In genomic region chr14:103537175-103537990, GRCh38 we compare ENCODE assay signal across 13 cellular contexts. TPM values are rescaled to one million over a fixed set of nuclear protein-coding genes. Genes with fewer than 3 reads are reported as not detected.
DNase-seq lines count a peak whose midpoint lies in the region; ATAC-seq, FAIRE-seq and TF ChIP-seq lines count a peak whose summit lies in the region.
"Had no signal": no experiment of that assay in that cellular context is flagged by ENCODE, and none has a peak within 500 bp of the region (broad histone marks: within the 10 kb centered on the region; RNA-seq: fewer than 3 reads in every experiment).

No MANE protein-coding gene starts in this region.

- no peaks in the 10 kb centered on the region for H3K79me2 ChIP-seq in Karpas-422 (ENCODE audit: low read length)

- H4K20me1 ChIP-seq in Karpas-422 (ENCODE audit: insufficient read depth, low read depth, low read length), result peaks cover 23% of the 10 kb centered on the region; the same call in 1 of the 2 replicates

- DNase-seq in Karpas-422 (peak; percentile 52), kidney (peak; percentile 63), substantia nigra (lab: John Stamatoyannopoulos, UW) (no peak), left lobe of liver (ENCODE audit: low spot score) (no peak), NCI-H146 treated with DMSO at 0.1 percent for 48 hours (lab: John Stamatoyannopoulos, UW; ENCODE audit: unreplicated experiment) (no peak), DMS114 treated with DMSO at 0.1 percent for 48 hours (lab: John Stamatoyannopoulos, UW; ENCODE audit: unreplicated experiment) (no peak)
- DNase-seq: activated naive CD4-positive, alpha-beta T cell treated with anti-CD3 and anti-CD28 coated beads, Interleukin-2, amount 50 U/mL, for 16 hours; CD4-positive, CD25-positive, alpha-beta regulatory T cell; SJCRH30 had no signal

- no peak overlapping the region for H3K4me3 ChIP-seq in Karpas-422 (ENCODE audit: low read length)
- no peak overlapping the region for H3K4me3 ChIP-seq in kidney (ENCODE audit: low read length in 2 of 2)
- H3K4me3 ChIP-seq: SJCRH30 had no signal

- TF ChIP-seq CTCF in brain (conservative IDR thresholded peaks at IDR 0.05), result no peak
- no peak for TF ChIP-seq CTCF in kidney (IDR thresholded peaks at IDR 0.05; ENCODE audit: borderline replicate concordance, extremely low read depth, insufficient read depth)

- no peak overlapping the region for H3K27ac ChIP-seq in Karpas-422 (ENCODE audit: low read length)
- no peak overlapping the region for H3K27ac ChIP-seq in kidney (ENCODE audit: low read depth in 2 of 2, low read length in 2 of 2)
- peak overlapping the region; percentile 74 for H3K27ac ChIP-seq in substantia nigra (ENCODE audit: low read depth, low read length, poor library complexity, severe bottlenecking)
- H3K27ac ChIP-seq: SJCRH30 had no signal

- H3K9me3 Mint-ChIP-seq in brain, result no peaks in the 10 kb centered on the region
- H3K9me3 Mint-ChIP-seq: CD4-positive, CD25-positive, alpha-beta regulatory T cell; stimulated activated effector memory CD8-positive, alpha-beta T cell treated with anti-CD3 and anti-CD28 coated beads, Interleukin-12 subunit alpha, Interleukin-12 subunit beta, amount 100 ng/mL, for 72 hours had no signal

- no peaks in the 10 kb centered on the region for H3K36me3 ChIP-seq in Karpas-422 (ENCODE audit: insufficient read depth, low read length)
- no peaks in the 10 kb centered on the region for H3K36me3 ChIP-seq in kidney (ENCODE audit: control insufficient read depth in 1 of 2, insufficient read depth in 2 of 2, low read length in 2 of 2)

- peak overlapping the region in 1 of 5 experiments; percentile 15 for H3K4me3 Mint-ChIP-seq in brain
- H3K4me3 Mint-ChIP-seq: stimulated activated effector memory CD8-positive, alpha-beta T cell treated with anti-CD3 and anti-CD28 coated beads, Interleukin-12 subunit alpha, Interleukin-12 subunit beta, amount 100 ng/mL, for 72 hours had no signal

- H3K9me2 ChIP-seq in Karpas-422 (replicated peaks; ENCODE audit: insufficient read depth, low read length), result no peaks in the 10 kb centered on the region

- no peak overlapping the region for H3K9ac ChIP-seq in Karpas-422 (ENCODE audit: low read length)
- H3K9ac ChIP-seq in kidney (ENCODE audit: low read length in 2 of 2), result no peak overlapping the region

- H3K27me3 Mint-ChIP-seq in brain, result no peaks in the 10 kb centered on the region
- H3K27me3 Mint-ChIP-seq: CD4-positive, CD25-positive, alpha-beta regulatory T cell had no signal

- no peaks in the 10 kb centered on the region for H3K27me3 ChIP-seq in Karpas-422 (ENCODE audit: low read length)
- H3K27me3 ChIP-seq: SJCRH30 had no signal

- H3K4me1 ChIP-seq in Karpas-422 (ENCODE audit: low read length) (peaks cover 2% of the 10 kb centered on the region), kidney (ENCODE audit: control insufficient read depth in 1 of 2, insufficient read depth in 1 of 2, low read depth in 1 of 2, low read length in 2 of 2) (peaks cover 0 to 8% of the 10 kb centered on the region in 2 donors)

- no peak for ATAC-seq in left lobe of liver
- ATAC-seq: HCT116; stimulated activated effector memory CD8-positive, alpha-beta T cell treated with anti-CD3 and anti-CD28 coated beads, Interleukin-12 subunit alpha, Interleukin-12 subunit beta, amount 100 ng/mL, for 72 hours had no signal

- no peak overlapping the region for H3K4me2 ChIP-seq in Karpas-422 (ENCODE audit: low read depth, low read length, poor library complexity, severe bottlenecking)

- intact Hi-C loops in kidney (cut with DNase I), result no loop called here

- no peak for FAIRE-seq in kidney (lab: Jason Lieb, UNC)
- FAIRE-seq: colon had no signal

- H3K27ac Mint-ChIP-seq in brain, result peak overlapping the region; percentile 19 to 88 (median 74)
- H3K27ac Mint-ChIP-seq: stimulated activated effector memory CD8-positive, alpha-beta T cell treated with anti-CD3 and anti-CD28 coated beads, Interleukin-12 subunit alpha, Interleukin-12 subunit beta, amount 100 ng/mL, for 72 hours had no signal

- H3K9me3 ChIP-seq in Karpas-422 (ENCODE audit: low read length) (no peaks in the 10 kb centered on the region), kidney (ENCODE audit: control insufficient read depth in 1 of 2, low read length in 2 of 2) (no peaks in the 10 kb centered on the region)
- H3K9me3 ChIP-seq: SJCRH30 had no signal

- no peaks in the 10 kb centered on the region for H3K36me3 Mint-ChIP-seq in brain
- H3K36me3 Mint-ChIP-seq: CD4-positive, CD25-positive, alpha-beta regulatory T cell had no signal

- H2AFZ ChIP-seq in Karpas-422 (ENCODE audit: low read length), result no peak overlapping the region

- H3K4me1 Mint-ChIP-seq in brain, result peaks cover 27% of the 10 kb centered on the region
- H3K4me1 Mint-ChIP-seq: CD4-positive, CD25-positive, alpha-beta regulatory T cell; stimulated activated effector memory CD8-positive, alpha-beta T cell treated with anti-CD3 and anti-CD28 coated beads, Interleukin-12 subunit alpha, Interleukin-12 subunit beta, amount 100 ng/mL, for 72 hours had no signal

RNA-seq across cellular contexts. Expression of gene TRMT61A, which starts 8.4 kb away (rescaled TPM):
- 8.0 and 30.8 TPM in 2 replicates for total RNA-seq in Karpas-422 (2014; rRNA removed; shearing (Covaris generic); ENCODE audit: low replicate concordance)
- polyA plus RNA-seq in brain (ENCODE audit: insufficient read depth, low read depth, low replicate concordance), result 17.1 TPM
- 16.0 TPM for total RNA-seq in kidney
- polyA plus RNA-seq in kidney (ENCODE audit: insufficient read depth, low read depth, low replicate concordance), result 11.9 TPM
- total RNA-seq in left lobe of liver, result 6.0 TPM

RNA-seq across cellular contexts. Expression of gene CKB, which starts 14.8 kb away (rescaled TPM):
- total RNA-seq in Karpas-422 (2014; rRNA removed; shearing (Covaris generic); ENCODE audit: low replicate concordance), result 30.4 and 55.2 TPM in 2 replicates
- polyA plus RNA-seq in brain (ENCODE audit: insufficient read depth, low read depth, low replicate concordance) (2,462 TPM), kidney (ENCODE audit: insufficient read depth, low read depth, low replicate concordance) (916 TPM)
- total RNA-seq in kidney (539 TPM), left lobe of liver (10.2 TPM)

RNA-seq across cellular contexts. Expression of gene BAG5, which starts 25.1 kb away (rescaled TPM):
- 23.1 and 32.6 TPM in 2 replicates for total RNA-seq in Karpas-422 (2014; rRNA removed; shearing (Covaris generic); ENCODE audit: low replicate concordance)
- polyA plus RNA-seq in brain (ENCODE audit: insufficient read depth, low read depth, low replicate concordance), result 19.6 TPM
- 64.5 TPM for total RNA-seq in kidney
- polyA plus RNA-seq in kidney (ENCODE audit: insufficient read depth, low read depth, low replicate concordance), result 17.1 TPM
- 7.5 TPM for total RNA-seq in left lobe of liver

RNA-seq across cellular contexts. Expression of gene COA8, which starts 25.4 kb away (rescaled TPM):
- total RNA-seq in Karpas-422 (2014; rRNA removed; shearing (Covaris generic); ENCODE audit: low replicate concordance), result 62.9 and 63.5 TPM in 2 replicates
- polyA plus RNA-seq in brain (ENCODE audit: insufficient read depth, low read depth, low replicate concordance) (83.6 TPM), kidney (ENCODE audit: insufficient read depth, low read depth, low replicate concordance) (65.1 TPM)
- total RNA-seq in kidney (40.7 TPM), left lobe of liver (17.1 TPM)

Comparison
In these comparisons a context has a peak if more than half of its experiments do, and no peak if none do; other contexts are left out.
1. DNase-seq: peak in Karpas-422 (single experiment) and kidney (single experiment); none in substantia nigra (0 of 49), left lobe of liver (single experiment), NCI-H146 treated with DMSO at 0.1 percent for 48 hours (single experiment) and DMS114 treated with DMSO at 0.1 percent for 48 hours (single experiment).